Comparison of ENCODE assay signal across 1 cellular context in genomic region chr20:652611-653109, GRCh38.
TF ChIP-seq lines count a peak whose summit lies in the region.

No MANE protein-coding gene starts in this region.

TF ChIP-seq in HCT116, 20 proteins besides CTCF, POLR2A, EP300 and RAD21 (continued from another document):
- no peak for TF ChIP-seq REST (IDR thresholded peaks at IDR 0.05; ENCODE audit: low read depth)
